8 cellular contexts compared by ENCODE assay signal in the genomic region with DNA sequence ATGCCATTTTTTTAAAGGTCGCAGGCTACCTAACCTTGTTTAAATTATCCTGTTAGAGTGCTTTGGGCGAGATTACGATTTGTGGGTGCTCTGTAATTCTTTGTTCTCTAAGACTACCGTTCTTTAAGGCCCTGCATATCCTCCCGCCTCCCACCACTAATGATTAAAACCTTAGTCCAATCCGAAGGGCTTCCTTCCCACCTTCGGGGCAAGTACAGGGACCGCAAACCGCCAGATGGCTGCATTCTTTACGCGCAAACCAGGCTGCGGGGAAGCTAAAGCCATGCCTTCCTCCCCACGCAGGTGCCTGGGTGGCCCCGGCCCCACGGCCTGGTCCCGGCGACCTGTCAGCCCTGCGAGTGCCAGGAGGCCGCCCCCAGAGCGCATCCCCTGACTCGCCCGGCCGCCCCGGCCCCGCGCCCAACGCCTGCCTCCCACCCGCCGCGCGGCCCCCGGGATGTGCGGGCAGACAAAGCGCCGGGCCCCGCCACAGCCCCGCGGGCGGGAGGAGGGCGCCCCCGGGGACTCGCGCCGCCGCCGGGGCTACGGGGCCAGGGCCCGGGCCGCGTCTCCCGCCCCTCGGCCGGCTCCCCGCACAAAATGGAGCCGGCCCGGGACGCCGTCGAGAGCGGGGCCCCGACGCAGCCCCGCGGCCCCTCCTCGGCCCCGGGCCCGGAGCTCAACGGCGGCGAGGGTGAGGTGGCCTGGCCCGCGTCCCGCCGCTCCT.
DNase-seq lines count a peak whose midpoint lies in the region; ATAC-seq lines count a peak whose summit lies in the region.

No MANE protein-coding gene starts in this region.

- no peaks in the 10 kb centered on the region for H3K9me3 Mint-ChIP-seq in effector memory CD8-positive, alpha-beta T cell
- no peaks in the 10 kb centered on the region for H3K9me3 Mint-ChIP-seq in memory B cell

- peaks cover 4% of the 10 kb centered on the region for H3K36me3 Mint-ChIP-seq in effector memory CD8-positive, alpha-beta T cell (ENCODE audit: insufficient read depth)
- peaks cover 3% of the 10 kb centered on the region for H3K36me3 Mint-ChIP-seq in memory B cell

- H3K4me1 Mint-ChIP-seq in effector memory CD8-positive, alpha-beta T cell (ENCODE audit: low read depth in 2 of 2): peaks cover 7 to 8% of the 10 kb centered on the region in 2 donors
- H3K4me1 Mint-ChIP-seq in memory B cell: peaks cover 7% of the 10 kb centered on the region

- DNase-seq in NCI-H1436 (lab: John Stamatoyannopoulos, UW) (peak; percentile 35), NCI-H1436 treated with DMSO at 0.1 percent for 48 hours (lab: John Stamatoyannopoulos, UW) (no peak), NCI-H2227 treated with DMSO at 0.1 percent for 48 hours (lab: John Stamatoyannopoulos, UW) (peak; percentile 14), memory B cell (ENCODE audit: low spot score in 2 of 2) (peak; percentile 39 to 64)
- peak; percentile 83 for DNase-seq in activated CD8-positive, alpha-beta memory T cell treated with anti-CD3 and anti-CD28 coated beads for 24 hours
- peak; percentile 27 to 37 (median 33) for DNase-seq in effector memory CD8-positive, alpha-beta T cell
- DNase-seq in stimulated activated CD8-positive, alpha-beta memory T cell treated with anti-CD3 and anti-CD28 coated beads, Interleukin-12 subunit alpha, Interleukin-12 subunit beta, amount 100 ng/mL, for 4 hours (ENCODE audit: low read depth): peak; percentile 32

- ATAC-seq in HG02763 (IDR thresholded peaks at IDR 0.05; ENCODE audit: unreplicated experiment) (peak; percentile 36), memory B cell (ENCODE audit: low read depth) (peak; percentile 26)
- ATAC-seq in effector memory CD8-positive, alpha-beta T cell (replicated peaks): peak; percentile 18

- H3K4me3 Mint-ChIP-seq in effector memory CD8-positive, alpha-beta T cell: peak overlapping the region; percentile 62 to 78
- H3K4me3 Mint-ChIP-seq in memory B cell: peak overlapping the region; percentile 85

- H3K27me3 Mint-ChIP-seq in effector memory CD8-positive, alpha-beta T cell: no peaks in the 10 kb centered on the region
- no peaks in the 10 kb centered on the region for H3K27me3 Mint-ChIP-seq in memory B cell

- H3K27ac Mint-ChIP-seq in effector memory CD8-positive, alpha-beta T cell: peak overlapping the region in 1 of 2 donors; percentile 28
- peak overlapping the region; percentile 36 for H3K27ac Mint-ChIP-seq in memory B cell
